ENCODE assay signal across 8 cellular contexts in genomic region chr1:27772071-27772470, GRCh38. TPM values are rescaled to one million over a fixed set of nuclear protein-coding genes. Genes with fewer than 3 reads are reported as not detected.
DNase-seq lines count a peak whose midpoint lies in the region; ATAC-seq, FAIRE-seq and TF ChIP-seq lines count a peak whose summit lies in the region.

No MANE protein-coding gene starts in this region.

- peaks cover 13% of the 10 kb centered on the region for H3K4me1 Mint-ChIP-seq in nephron progenitor cell

- peaks cover 6% of the 10 kb centered on the region for H3K27me3 Mint-ChIP-seq in nephron progenitor cell (ENCODE audit: low read depth, poor library complexity)

- H2AFZ ChIP-seq in MM.1S (ENCODE audit: low read length), result peak overlapping the region; percentile 80

- peak overlapping the region; percentile 28 for H3K4me3 ChIP-seq in BJ (ENCODE audit: low read depth, low read length)
- H3K4me3 ChIP-seq in MM.1S (ENCODE audit: low read length), result peak overlapping the region; percentile 75; the same call in 1 of the 2 replicates

- H3K27me3 ChIP-seq in BJ (ENCODE audit: control insufficient read depth, insufficient read depth, low read length), result no peaks in the 10 kb centered on the region
- H3K27me3 ChIP-seq in MM.1S (replicated peaks; ENCODE audit: insufficient read depth, low read length), result no peaks in the 10 kb centered on the region

- no peaks in the 10 kb centered on the region for H3K9me3 ChIP-seq in MM.1S (replicated peaks; ENCODE audit: insufficient read depth, low read length)

- H3K4me1 ChIP-seq in MM.1S (ENCODE audit: low read length), result peaks cover 3% of the 10 kb centered on the region

- FAIRE-seq in H54 (lab: Jason Lieb, UNC), result no peak

- TF ChIP-seq POLR2A in erythroblast (IDR thresholded peaks at IDR 0.05; ENCODE audit: low read length), result no peak
- TF ChIP-seq POLR2A in H54 (IDR thresholded peaks at IDR 0.05; ENCODE audit: low read depth, low read length), result no peak

- no peak for ATAC-seq in GM21786 (IDR thresholded peaks at IDR 0.05; ENCODE audit: unreplicated experiment)

- H3K36me3 ChIP-seq in BJ (ENCODE audit: control insufficient read depth, insufficient read depth, low read length) (no peaks in the 10 kb centered on the region), MM.1S (replicated peaks; ENCODE audit: insufficient read depth, low read length) (no peaks in the 10 kb centered on the region)

- H3K27ac Mint-ChIP-seq in nephron progenitor cell, result no peak overlapping the region

- no peak overlapping the region; the same call in 1 of the 2 replicates for H3K27ac ChIP-seq in MM.1S (ENCODE audit: low read length)
- peak overlapping the region; percentile 73 for H3K27ac ChIP-seq in cingulate gyrus (ENCODE audit: low read depth, low read length)

- POLR2A ChIA-PET in BJ (lab: Charles Lee), result no interaction called here

- CTCF ChIA-PET in BJ (lab: Yijun Ruan, JAX), result interaction anchor here (0.6 to 1.1 kb wide), 2 partner anchors 47 to 376 kb away, joined by 3 to 4 read pairs; no protein-coding TSS in a partner anchor

- DNase-seq in BJ (ENCODE audit: low read depth) (no peak), MM.1S (no peak), nephron progenitor cell (no peak), erythroblast (lab: John Stamatoyannopoulos, UW) (no peak), OCI-M1 (lab: John Stamatoyannopoulos, UW) (no peak), H54 (ENCODE audit: insufficient read length, low spot score) (no peak)

- H3K9me2 ChIP-seq in MM.1S (replicated peaks; ENCODE audit: insufficient read depth, low read length), result no peaks in the 10 kb centered on the region

- H3K9ac ChIP-seq in MM.1S (ENCODE audit: low read length), result no peak overlapping the region

- H3K79me2 ChIP-seq in MM.1S (ENCODE audit: low read length), result peaks cover 37% of the 10 kb centered on the region

- H3K36me3 Mint-ChIP-seq in nephron progenitor cell (ENCODE audit: low read depth), result no peaks in the 10 kb centered on the region

- no peak for TF ChIP-seq CTCF in BJ (IDR thresholded peaks at IDR 0.05; ENCODE audit: insufficient read depth, low read depth, low read length)
- TF ChIP-seq CTCF in MM.1S (IDR thresholded peaks at IDR 0.05; ENCODE audit: low read length), result no peak
- TF ChIP-seq CTCF in nephron progenitor cell (IDR thresholded peaks at IDR 0.05), result no peak

- no peaks in the 10 kb centered on the region for H3F3A ChIP-seq in MM.1S (ENCODE audit: insufficient read depth, low read length)

- H3K9me3 Mint-ChIP-seq in nephron progenitor cell, result no peaks in the 10 kb centered on the region

- H4K20me1 ChIP-seq in MM.1S (ENCODE audit: insufficient read depth, low read length), result no peaks in the 10 kb centered on the region

- H3K4me3 Mint-ChIP-seq in nephron progenitor cell, result peak overlapping the region; percentile 61

- peak overlapping the region; percentile 37 for H3K4me2 ChIP-seq in MM.1S (ENCODE audit: low read depth, low read length)

RNA-seq across cellular contexts. Expression of gene STX12, which starts 0.9 kb away (rescaled TPM):
- 31.2 and 36.4 TPM in 2 replicates for polyA plus RNA-seq in BJ (2011; rRNA removed)
- 12.2 and 12.3 TPM in 2 replicates for polyA minus RNA-seq in BJ (2011; rRNA and poly(A)+ RNA removed)

RNA-seq across cellular contexts. Expression of gene FAM76A, which starts 46.3 kb away (rescaled TPM):
- polyA plus RNA-seq in BJ (2011; rRNA removed), result 3.9 and 5.7 TPM in 2 replicates
- 4.9 and 6.9 TPM in 2 replicates for polyA minus RNA-seq in BJ (2011; rRNA and poly(A)+ RNA removed)

RNA-seq across cellular contexts. Expression of gene PPP1R8, which starts 58.5 kb away (rescaled TPM):
- polyA plus RNA-seq in BJ (2011; rRNA removed), result 54.7 and 59.8 TPM in 2 replicates
- 44.9 and 77.4 TPM in 2 replicates for polyA minus RNA-seq in BJ (2011; rRNA and poly(A)+ RNA removed)
